In the genomic region with DNA sequence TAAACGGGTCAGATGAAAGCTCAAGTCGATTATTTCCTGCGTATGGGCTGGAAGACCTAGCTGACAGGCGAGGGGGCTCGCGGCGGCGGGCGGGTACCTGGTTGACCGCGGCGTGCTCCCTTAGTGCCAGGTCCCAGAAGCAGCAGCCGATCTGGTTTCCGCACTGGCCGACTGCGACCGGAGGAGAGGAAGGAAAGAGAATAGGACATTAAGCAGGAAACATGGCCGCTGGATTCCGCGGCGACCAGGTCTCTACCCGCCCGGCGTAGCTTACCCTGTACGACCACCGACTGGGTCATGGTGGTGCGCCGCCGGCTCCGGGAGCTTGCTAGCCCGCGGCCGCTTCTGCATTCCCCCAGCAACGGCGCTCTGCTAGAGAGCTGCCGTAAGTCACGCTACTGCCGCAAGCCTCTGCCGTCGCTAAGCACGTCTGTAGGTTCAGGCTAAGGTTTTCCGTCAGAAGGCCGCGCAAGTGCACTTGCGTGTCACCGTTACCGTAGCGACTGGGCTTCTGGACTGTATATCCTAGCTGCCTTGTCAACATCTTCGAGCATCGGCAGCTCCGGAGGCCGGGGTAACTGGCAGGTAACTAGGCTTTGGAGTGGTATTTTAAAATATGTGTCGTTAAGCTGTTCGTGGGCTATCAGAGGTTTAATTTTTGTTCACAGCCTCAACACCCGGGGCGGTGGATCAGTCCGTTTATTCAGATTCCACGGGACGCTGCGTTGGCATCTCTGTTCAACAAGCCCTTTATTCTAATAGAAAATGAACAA, we compare ENCODE assay signal across 8 cellular contexts. TPM values are rescaled to one million over a fixed set of nuclear protein-coding genes. Genes with fewer than 3 reads are reported as not detected.
A peak's percentile ranks its signal among the peaks of the same experiment; 100 is the strongest.
DNase-seq lines count a peak whose midpoint lies in the region; ATAC-seq and TF ChIP-seq lines count a peak whose summit lies in the region.

A gene with protein sequence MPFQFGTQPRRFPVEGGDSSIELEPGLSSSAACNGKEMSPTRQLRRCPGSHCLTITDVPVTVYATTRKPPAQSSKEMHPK (plus strand): TSS at position 456 of the 773 bp plus-strand sequence. CDS start 11,693 bp downstream, outside the sequence.
A gene with protein sequence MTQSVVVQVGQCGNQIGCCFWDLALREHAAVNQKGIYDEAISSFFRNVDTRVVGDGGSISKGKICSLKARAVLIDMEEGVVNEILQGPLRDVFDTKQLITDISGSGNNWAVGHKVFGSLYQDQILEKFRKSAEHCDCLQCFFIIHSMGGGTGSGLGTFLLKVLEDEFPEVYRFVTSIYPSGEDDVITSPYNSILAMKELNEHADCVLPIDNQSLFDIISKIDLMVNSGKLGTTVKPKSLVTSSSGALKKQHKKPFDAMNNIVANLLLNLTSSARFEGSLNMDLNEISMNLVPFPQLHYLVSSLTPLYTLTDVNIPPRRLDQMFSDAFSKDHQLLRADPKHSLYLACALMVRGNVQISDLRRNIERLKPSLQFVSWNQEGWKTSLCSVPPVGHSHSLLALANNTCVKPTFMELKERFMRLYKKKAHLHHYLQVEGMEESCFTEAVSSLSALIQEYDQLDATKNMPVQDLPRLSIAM (minus strand): TSS at position 347 of the 773 bp plus-strand sequence. CDS start 48 bp downstream, at position 299.

- H2AFZ ChIP-seq in IMR-90 (replicated peaks; ENCODE audit: low read length, poor library complexity), result peak within 1 kb of the TSS; percentile 95

- peak within 1 kb of the TSS; percentile 71 for H3K14ac ChIP-seq in IMR-90 (replicated peaks; ENCODE audit: low read depth, low read length)

- peak within 1 kb of the TSS; percentile 45 for H3K4ac ChIP-seq in IMR-90 (ENCODE audit: low read depth, low read length)

- POLR2A ChIA-PET in IMR-90 (lab: Charles Lee; ENCODE audit: unreplicated experiment), result no interaction called here

- TF ChIP-seq RAD21 in IMR-90 (IDR thresholded peaks at IDR 0.05; ENCODE audit: low read length), result 0 out of 2 replicates have a peak, but pooled peaks have one; percentile 3

- intact Hi-C loops in IMR-90 (cut with micrococcal nuclease), result loop anchor here (2.0 kb wide), 1 partner anchor 75 kb away; no protein-coding TSS in a partner anchor
- intact Hi-C loops in esophagus muscularis mucosa (cut with DNase I), result loop anchor here (10.0 kb wide), 2 partner anchors 227 to 287 kb away; no protein-coding TSS in a partner anchor

- TF ChIP-seq POLR2A in IMR-90 (IDR thresholded peaks at IDR 0.05; ENCODE audit: low read depth, low read length) (peak; percentile 69), esophagus muscularis mucosa (IDR thresholded peaks at IDR 0.05; ENCODE audit: low read depth) (peak; percentile 37)

- in situ Hi-C loops in IMR-90 (cut with MboI; ENCODE audit: low sequenced_read_pairs), result no loop called here

- H2BK15ac ChIP-seq in IMR-90 (ENCODE audit: low read depth, low read length), result peak within 1 kb of the TSS; percentile 3; the same call in 1 of the 3 replicates

- dilution Hi-C loops in IMR-90 (cut with HindIII; ENCODE audit: low sequenced_read_pairs, unreplicated experiment), result no loop called here

- no peak for TF ChIP-seq EP300 in esophagus muscularis mucosa (IDR thresholded peaks at IDR 0.05)

- no peak within 1 kb of the TSS for H2AK5ac ChIP-seq in IMR-90 (ENCODE audit: low read depth, low read length)

- CTCF ChIA-PET in IMR-90 (lab: Yijun Ruan, JAX), result interaction anchor here (0.7 to 2.4 kb wide), 10 partner anchors 8 to 252 kb away, joined by 3 to 13 read pairs (median 3); no protein-coding TSS in a partner anchor

- 0 out of 2 replicates have a peak within 1 kb of the TSS, but pooled peaks have one; percentile 9 for H4K91ac ChIP-seq in IMR-90 (ENCODE audit: insufficient read depth, low read depth, low read length)

- no peaks in the 10 kb centered on the region for H3K4me1 ChIP-seq in IMR-90 (ENCODE audit: control insufficient read depth, insufficient read depth, low read length)
- H3K4me1 ChIP-seq in esophagus muscularis mucosa, result peaks cover 8 to 22% (median 15%) of the 10 kb centered on the region in 4 donors
- H3K4me1 ChIP-seq in muscle layer of colon (ENCODE audit: insufficient read depth, low read length), result peaks cover 10% of the 10 kb centered on the region

- H3K36me3 ChIP-seq in IMR-90 (ENCODE audit: control insufficient read depth, insufficient read depth, low read length) (no peaks in the 10 kb centered on the region), esophagus muscularis mucosa (peaks cover 0 to 21% (median 7%) of the 10 kb centered on the region in 4 donors), muscle layer of colon (ENCODE audit: insufficient read depth, low read length) (peaks cover 14% of the 10 kb centered on the region)

- H3K27me3 ChIP-seq in IMR-90 (ENCODE audit: control insufficient read depth, insufficient read depth, low read length) (no peaks in the 10 kb centered on the region), esophagus muscularis mucosa (no peaks in the 10 kb centered on the region), muscle layer of colon (ENCODE audit: control insufficient read depth in 1 of 2, insufficient read depth in 2 of 2, low read length in 2 of 2) (no peaks in the 10 kb centered on the region)

- H4K8ac ChIP-seq in IMR-90 (ENCODE audit: low read depth in 2 of 2, low read length in 2 of 2), result peak within 1 kb of the TSS; percentile 25 to 82; a peak in 3 of 4 replicates

- peak; percentile 89 for DNase-seq in DMS153 treated with DMSO at 0.1 percent for 48 hours (lab: John Stamatoyannopoulos, UW; ENCODE audit: unreplicated experiment)
- peak; percentile 98 for DNase-seq in IMR-90
- DNase-seq in OCI-M1 (lab: John Stamatoyannopoulos, UW), result peak; percentile 97
- peak; percentile 84 for DNase-seq in activated T-cell treated with anti-CD3 and anti-CD28 coated beads, Interleukin-2, amount 50 U/mL, for 1 hour
- DNase-seq in esophagus muscularis mucosa (ENCODE audit: extremely low spot score), result peak; percentile 97
- DNase-seq in stimulated activated CD8-positive, alpha-beta memory T cell treated with anti-CD3 and anti-CD28 coated beads, Interleukin-7, amount 100 ng/mL, for 24 hours (ENCODE audit: low read depth), result peak; percentile 73

- H3K23ac ChIP-seq in IMR-90 (ENCODE audit: low read depth, low read length), result peak within 1 kb of the TSS; percentile 75

- peak within 1 kb of the TSS; percentile 39; the same call in 1 of the 2 replicates for H2BK120ac ChIP-seq in IMR-90 (ENCODE audit: low read depth, low read length)

- H3K79me1 ChIP-seq in IMR-90 (ENCODE audit: low read depth in 1 of 2, low read length in 2 of 2), result peaks cover 3 to 7% of the 10 kb centered on the region in 2 experiments; a peak in 1 of 4 replicates

- ATAC-seq in GM21529 (IDR thresholded peaks at IDR 0.05; ENCODE audit: unreplicated experiment) (peak; percentile 95), IMR-90 (ENCODE audit: low read depth) (peak; percentile 99)

- no peaks in the 10 kb centered on the region for H4K20me1 ChIP-seq in IMR-90 (ENCODE audit: insufficient read depth, low read length)

- H2BK20ac ChIP-seq in IMR-90 (ENCODE audit: low read depth, low read length), result no peak within 1 kb of the TSS

- 0 out of 2 replicates have a peak, but pooled peaks have one; percentile 8 for TF ChIP-seq CTCF in IMR-90 (conservative IDR thresholded peaks at IDR 0.05; ENCODE audit: low read depth, low read length)
- peak in 2 of 3 experiments; percentile 12 to 17 for TF ChIP-seq CTCF in esophagus muscularis mucosa (IDR thresholded peaks at IDR 0.05)

- peak within 1 kb of the TSS; percentile 35 for H2AK9ac ChIP-seq in IMR-90 (replicated peaks; ENCODE audit: low read depth, low read length, poor library complexity)

- peak within 1 kb of the TSS; percentile 98 for H3K4me2 ChIP-seq in IMR-90 (ENCODE audit: low read depth, low read length)

- H3K4me3 ChIP-seq in IMR-90 (ENCODE audit: insufficient read depth, low read depth, low read length) (peak within 1 kb of the TSS; percentile 69), esophagus muscularis mucosa (peak within 1 kb of the TSS; percentile 79 to 89 (median 82)), muscle layer of colon (ENCODE audit: low read depth in 1 of 2, low read length in 2 of 2) (peak within 1 kb of the TSS; percentile 38 to 93)

- H3K27ac ChIP-seq in IMR-90 (ENCODE audit: insufficient read depth, low read length), result peak within 1 kb of the TSS; percentile 65
- peak within 1 kb of the TSS; percentile 84 to 91 (median 88) for H3K27ac ChIP-seq in esophagus muscularis mucosa (replicated peaks in 1 of 4)
- H3K27ac ChIP-seq in muscle layer of colon (ENCODE audit: low read depth, low read length), result peak within 1 kb of the TSS; percentile 64

- H3K56ac ChIP-seq in IMR-90 (ENCODE audit: extremely low read depth, insufficient read depth, low read length), result peak within 1 kb of the TSS; percentile 65; the same call in 1 of the 2 replicates

- H3K18ac ChIP-seq in IMR-90 (ENCODE audit: low read depth, low read length), result peak within 1 kb of the TSS; percentile 42

- H4K5ac ChIP-seq in IMR-90 (ENCODE audit: low read depth, low read length), result peak within 1 kb of the TSS; percentile 10; the same call in 1 of the 2 replicates

- 0% methylated on average over 39 of the region's 60 CpGs; no CpG with 5 or more reads in 1 of the 2 experiments for WGBS in IMR-90 (ENCODE audit: extremely low coverage in 2 of 2, insufficient read length in 1 of 2), 2 experiments
- under 1% methylated on average over 25 of the region's 60 CpGs for WGBS in esophagus muscularis mucosa

- H2BK5ac ChIP-seq in IMR-90 (ENCODE audit: low read depth, low read length, poor library complexity, severe bottlenecking), result peak within 1 kb of the TSS; percentile 60

- H3K9ac ChIP-seq in IMR-90 (ENCODE audit: low read depth, low read length) (peak within 1 kb of the TSS; percentile 92), muscle layer of colon (ENCODE audit: low read length) (peak within 1 kb of the TSS; percentile 71)

- H3K9me3 ChIP-seq in IMR-90 (ENCODE audit: control insufficient read depth, insufficient read depth, low read length), result no peaks in the 10 kb centered on the region
- H3K9me3 ChIP-seq in esophagus muscularis mucosa, result no peaks in the 10 kb centered on the region
- no peaks in the 10 kb centered on the region for H3K9me3 ChIP-seq in muscle layer of colon (ENCODE audit: low read length)

- BruUV-seq in IMR-90 (replicated peaks; lab: Mats Ljungman, UMichigan), result no TSS peak

- no peaks in the 10 kb centered on the region for H3K9me1 ChIP-seq in IMR-90 (ENCODE audit: insufficient read depth, low read length)

TF ChIP-seq in IMR-90, 13 proteins besides CTCF, POLR2A, EP300 and RAD21 (continues in another document):
- no peak for TF ChIP-seq CHD1 (IDR thresholded peaks at IDR 0.05; ENCODE audit: low read depth, low read length)
- TF ChIP-seq CEBPB (IDR thresholded peaks at IDR 0.05; ENCODE audit: low read depth, low read length), result no peak

RNA-seq across cellular contexts. Expression of the first gene that starts in this region (rescaled TPM):
- total RNA-seq in IMR-90 (2012; rRNA removed) (8.6 and 11.4 TPM in 2 replicates), esophagus muscularis mucosa (10 to 100 TPM; 10.6 to 23.3 (median 14.1) TPM)
- polyA plus RNA-seq in IMR-90 (2012; rRNA removed), result 23.2 and 25.6 TPM in 2 replicates
- polyA plus RNA-seq in IMR-90 (2012; cell fraction: cytosol; rRNA removed), result 5.0 and 13.4 TPM in 2 replicates
- polyA plus RNA-seq in IMR-90 (2012; cell fraction: nucleus; rRNA removed; ENCODE audit: low replicate concordance), result 0.74 and 11.5 TPM in 2 replicates

RNA-seq across cellular contexts. Expression of the second gene that starts in this region (rescaled TPM):
- total RNA-seq in IMR-90 (2012; rRNA removed), result 8.6 and 10.0 TPM in 2 replicates
- polyA plus RNA-seq in IMR-90 (2012; rRNA removed), result 6.5 and 7.9 TPM in 2 replicates
- 1.5 and 2.0 TPM in 2 replicates for polyA plus RNA-seq in IMR-90 (2012; cell fraction: cytosol; rRNA removed)
- polyA plus RNA-seq in IMR-90 (2012; cell fraction: nucleus; rRNA removed; ENCODE audit: low replicate concordance), result 10.4 and 42.0 TPM in 2 replicates
- total RNA-seq in esophagus muscularis mucosa, result 10 to 100 TPM; 15.6 to 35.3 (median 20.3) TPM

Comparison
In these comparisons a context has a peak if more than half of its experiments do, and no peak if none do; other contexts are left out.
1. Peak in every context shown above with its lines: DNase-seq, ATAC-seq, H3K4me3 ChIP-seq and H3K27ac ChIP-seq.